In genomic region chr6:4896401-4896800, GRCh38 we compare ENCODE assay signal across 23 cellular contexts.
A peak's percentile ranks its signal among the peaks of the same experiment; 100 is the strongest.
DNase-seq lines count a peak whose midpoint lies in the region; ATAC-seq and TF ChIP-seq lines count a peak whose summit lies in the region.
"Had no signal": no experiment of that assay in that cellular context is flagged by ENCODE, and none has a peak within 500 bp of the region (broad histone marks: within the 10 kb centered on the region; RNA-seq: fewer than 3 reads in every experiment).

No MANE protein-coding gene starts in this region.

- TF ChIP-seq CTCF in nephron progenitor cell (IDR thresholded peaks at IDR 0.05) (no peak), upper lobe of right lung (IDR thresholded peaks at IDR 0.05) (no peak), gastroesophageal sphincter (IDR thresholded peaks at IDR 0.05) (no peak)

- no peak for TF ChIP-seq POLR2A in gastroesophageal sphincter (IDR thresholded peaks at IDR 0.05)

- peak overlapping the region in 8 of 11 experiments; percentile 8 to 64 (median 46); a peak in 13 of 22 replicates for H3K9ac ChIP-seq in BLaER1 treated with 17β-estradiol and CSF1 and Interleukin-3, amounts not matched to agents 10 nM and 100 nM
- H3K9ac ChIP-seq: GM23248 had no signal

- peak overlapping the region; percentile 67 for H3K27ac Mint-ChIP-seq in nephron progenitor cell
- H3K27ac Mint-ChIP-seq: CD4-positive, alpha-beta memory T cell had no signal

- ATAC-seq in GM19455 (IDR thresholded peaks at IDR 0.05; ENCODE audit: unreplicated experiment), result no peak
- no peak for ATAC-seq in upper lobe of right lung
- ATAC-seq in gastroesophageal sphincter, result no peak

- H3K4me3 ChIP-seq in BLaER1 treated with 17β-estradiol and CSF1 and Interleukin-3, amounts not matched to agents 10 nM and 100 nM, result peak overlapping the region in 1 of 10 experiments; percentile 1; a peak in 1 of 20 replicates
- no peak overlapping the region for H3K4me3 ChIP-seq in ectodermal cell (ENCODE audit: insufficient read depth, low read depth, low read length)
- no peak overlapping the region for H3K4me3 ChIP-seq in upper lobe of right lung
- no peak overlapping the region for H3K4me3 ChIP-seq in gastroesophageal sphincter
- H3K4me3 ChIP-seq: GM23248, PC-9, SK-N-MC had no signal

- H3K27ac ChIP-seq in BLaER1 treated with 17β-estradiol and CSF1 and Interleukin-3, amounts not matched to agents 10 nM and 100 nM, result peak overlapping the region in 9 of 11 experiments; percentile 18 to 72 (median 56); a peak in 15 of 22 replicates
- H3K27ac ChIP-seq in ectodermal cell (ENCODE audit: insufficient read depth, low read depth, low read length, poor library complexity, severe bottlenecking), result peak overlapping the region; percentile 22
- H3K27ac ChIP-seq in upper lobe of right lung, result no peak overlapping the region
- H3K27ac ChIP-seq in gastroesophageal sphincter, result no peak overlapping the region
- H3K27ac ChIP-seq: GM23248, PC-9, RWPE1, SK-N-MC had no signal

- peaks cover 61 to 91% (median 87%) of the 10 kb centered on the region in 10 experiments for H3K4me1 ChIP-seq in BLaER1 treated with 17β-estradiol and CSF1 and Interleukin-3, amounts not matched to agents 10 nM and 100 nM
- H3K4me1 ChIP-seq in ectodermal cell (ENCODE audit: control insufficient read depth, insufficient read depth, low read length), result peaks cover 10% of the 10 kb centered on the region
- no peaks in the 10 kb centered on the region for H3K4me1 ChIP-seq in upper lobe of right lung
- H3K4me1 ChIP-seq in gastroesophageal sphincter, result peaks cover 0 to 4% (median 0%) of the 10 kb centered on the region in 3 donors
- H3K4me1 ChIP-seq: BE2C had no signal

- H3K27me3 Mint-ChIP-seq in nephron progenitor cell (ENCODE audit: low read depth, poor library complexity), result peaks cover 3% of the 10 kb centered on the region
- H3K27me3 Mint-ChIP-seq: CD4-positive, alpha-beta memory T cell had no signal

- TF ChIP-seq EP300 in gastroesophageal sphincter (IDR thresholded peaks at IDR 0.05), result no peak

- intact Hi-C loops in upper lobe of right lung (cut with DNase I), result no loop called here

- no peak overlapping the region for H3K4me3 Mint-ChIP-seq in nephron progenitor cell
- H3K4me3 Mint-ChIP-seq: CD4-positive, alpha-beta memory T cell had no signal

- H3K27me3 ChIP-seq in BLaER1 treated with 17β-estradiol and CSF1 and Interleukin-3, amounts not matched to agents 10 nM and 100 nM, result no peaks in the 10 kb centered on the region
- H3K27me3 ChIP-seq in ectodermal cell (ENCODE audit: control insufficient read depth, insufficient read depth, low read length, poor library complexity, severe bottlenecking), result no peaks in the 10 kb centered on the region
- H3K27me3 ChIP-seq in upper lobe of right lung, result no peaks in the 10 kb centered on the region
- H3K27me3 ChIP-seq in gastroesophageal sphincter, result no peaks in the 10 kb centered on the region
- H3K27me3 ChIP-seq: BE2C had no signal

- H3K9me3 ChIP-seq in BLaER1 treated with 17β-estradiol and CSF1 and Interleukin-3, amounts not matched to agents 10 nM and 100 nM (replicated peaks in 1 of 11), result peaks cover 13 to 18% (median 17%) of the 10 kb centered on the region in 11 experiments
- H3K9me3 ChIP-seq in ectodermal cell (ENCODE audit: control insufficient read depth, low read length), result no peaks in the 10 kb centered on the region
- H3K9me3 ChIP-seq in upper lobe of right lung, result no peaks in the 10 kb centered on the region
- peaks cover 0 to 6% (median 0%) of the 10 kb centered on the region in 3 donors for H3K9me3 ChIP-seq in gastroesophageal sphincter
- H3K9me3 ChIP-seq: BE2C had no signal

- 86 to 88% methylated on average over 7 of the region's 8 CpGs for WGBS in ectodermal cell, 2 experiments
- WGBS in gastroesophageal sphincter (ENCODE audit: low coverage in 1 of 2), 2 donors, result 92 to 97% methylated on average over 5 to 6 of the region's 8 CpGs

- H3K4me1 Mint-ChIP-seq in nephron progenitor cell, result no peaks in the 10 kb centered on the region

- H4K20me1 ChIP-seq in BLaER1 treated with 17β-estradiol and CSF1 and Interleukin-3, amounts not matched to agents 10 nM and 100 nM, result peaks cover 0 to 52% (median 15%) of the 10 kb centered on the region in 11 experiments; a peak in 8 of 22 replicates

- peaks cover 91% of the 10 kb centered on the region for H3K36me3 Mint-ChIP-seq in nephron progenitor cell (ENCODE audit: low read depth)

- peak overlapping the region; percentile 37 to 88 (median 75) for H3K4me2 ChIP-seq in BLaER1 treated with 17β-estradiol and CSF1 and Interleukin-3, amounts not matched to agents 10 nM and 100 nM
- H3K4me2 ChIP-seq: PC-9 had no signal

- H3K36me3 ChIP-seq in BLaER1 treated with 17β-estradiol and CSF1 and Interleukin-3, amounts not matched to agents 10 nM and 100 nM, result peaks cover 43 to 64% (median 58%) of the 10 kb centered on the region in 11 experiments
- H3K36me3 ChIP-seq in ectodermal cell (ENCODE audit: control insufficient read depth, insufficient read depth, low read length), result peaks cover 12% of the 10 kb centered on the region
- peaks cover 16% of the 10 kb centered on the region for H3K36me3 ChIP-seq in upper lobe of right lung
- peaks cover 0 to 61% of the 10 kb centered on the region in 2 donors for H3K36me3 ChIP-seq in gastroesophageal sphincter

- DNase-seq in ELF-1 (ENCODE audit: low read depth, low spot score) (peak; percentile 52), nephron progenitor cell (no peak), upper lobe of right lung (no peak), retina (no peak)
- DNase-seq: BE2C; CD4-positive, alpha-beta memory T cell; DND-41; GDM1; GM23248; HCEC 1CT; KG1; NCI-H1092 treated with DMSO at 0.1 percent for 48 hours; NCI-H1436 treated with DMSO at 0.1 percent for 48 hours; NCI-H1930; NCI-H748 treated with DMSO at 0.1 percent for 48 hours; PC-9; SHP77 treated with DMSO at 0.1 percent for 48 hours had no signal

- peaks cover 23% of the 10 kb centered on the region for H3K9me3 Mint-ChIP-seq in nephron progenitor cell

Comparison
In these comparisons a context has a peak if more than half of its experiments do, and no peak if none do; other contexts are left out.
1. H3K27ac ChIP-seq: peak in BLaER1 treated with 17β-estradiol and CSF1 and Interleukin-3, amounts not matched to agents 10 nM and 100 nM (9 of 11) and ectodermal cell (single experiment); none in upper lobe of right lung (single experiment) and gastroesophageal sphincter (0 of 4).